Comparison of ENCODE assay signal across 2 cellular contexts in genomic region chr3:23926736-23927135, GRCh38.
TF ChIP-seq lines count a peak whose summit lies in the region.

No MANE protein-coding gene starts in this region.

TF ChIP-seq in HCT116, 20 proteins besides CTCF, POLR2A, EP300 and RAD21:
- TF ChIP-seq EZH2phosphoT487 (IDR thresholded peaks at IDR 0.05; ENCODE audit: borderline replicate concordance): no peak
- no peak for TF ChIP-seq FOSL1 (IDR thresholded peaks at IDR 0.05; ENCODE audit: low read depth)
- TF ChIP-seq EZH2 (IDR thresholded peaks at IDR 0.05): no peak
- TF ChIP-seq JUND (IDR thresholded peaks at IDR 0.05): no peak
- no peak for TF ChIP-seq SP1 (IDR thresholded peaks at IDR 0.05; ENCODE audit: low read depth)
TF ChIP-seq in HCT116: peak in this region for 0.

TF ChIP-seq in K562, 482 proteins besides CTCF, POLR2A, EP300 and RAD21:
- TF ChIP-seq YBX1 (IDR thresholded peaks at IDR 0.05) (no peak), RCOR1 (IDR thresholded peaks at IDR 0.05; ENCODE audit: borderline replicate concordance in 1 of 2, low read depth in 2 of 2, low read length in 2 of 2) (no peak), CREB1 (IDR thresholded peaks at IDR 0.05) (no peak), CREB1 (CRISPR knock-in tag; IDR thresholded peaks at IDR 0.05) (no peak), CBFA2T2 (conservative IDR thresholded peaks at IDR 0.05) (no peak), CBX2 (IDR thresholded peaks at IDR 0.05; ENCODE audit: insufficient read depth, low read length, poor library complexity, severe bottlenecking) (no peak), JUN (IDR thresholded peaks at IDR 0.05; ENCODE audit: borderline replicate concordance, low read depth, low read length) (no peak), JUN (CRISPR knock-in tag; IDR thresholded peaks at IDR 0.05; ENCODE audit: borderline replicate concordance) (no peak), SMARCB1 (IDR thresholded peaks at IDR 0.05; ENCODE audit: insufficient read length, low read depth) (no peak)
